In genomic region chr3:1087066-1087555, GRCh38 we compare ENCODE assay signal across 11 cellular contexts. TPM values are rescaled to one million over a fixed set of nuclear protein-coding genes. Genes with fewer than 3 reads are reported as not detected.
DNase-seq lines count a peak whose midpoint lies in the region; ATAC-seq and TF ChIP-seq lines count a peak whose summit lies in the region.
"Had no signal": no experiment of that assay in that cellular context is flagged by ENCODE, and none has a peak within 500 bp of the region (broad histone marks: within the 10 kb centered on the region; RNA-seq: fewer than 3 reads in every experiment).

No MANE protein-coding gene starts in this region.

- POLR2A ChIA-PET in SK-N-SH (lab: Yijun Ruan, JAX): no interaction called here
- POLR2A ChIA-PET in naive thymus-derived CD8-positive, alpha-beta T cell (lab: Charles Lee): no interaction called here

- H3K4me3 Mint-ChIP-seq in naive thymus-derived CD8-positive, alpha-beta T cell: no peak overlapping the region
- H3K4me3 Mint-ChIP-seq: activated CD8-positive, alpha-beta T cell treated with anti-CD3 and anti-CD28 coated beads, Interleukin-2, amount 10 ng/mL, durations not matched to agents 7 days and 5 days had no signal

- H3K9me2 ChIP-seq in SK-N-SH: no peaks in the 10 kb centered on the region

- H3K9me3 Mint-ChIP-seq in naive thymus-derived CD8-positive, alpha-beta T cell: peaks cover 0 to 13% (median 4%) of the 10 kb centered on the region in 9 donors

- H3K79me2 ChIP-seq in SK-N-SH (ENCODE audit: insufficient read depth): no peaks in the 10 kb centered on the region

- no peak for TF ChIP-seq EP300 in SK-N-SH (IDR thresholded peaks at IDR 0.05; ENCODE audit: borderline replicate concordance in 1 of 2, low read depth in 1 of 2, low read length in 1 of 2)

- peak; percentile 54 for TF ChIP-seq CTCF in SK-N-SH (IDR thresholded peaks at IDR 0.05)

- H3K27ac ChIP-seq in SK-N-SH (ENCODE audit: low read depth in 2 of 2, low read length in 1 of 2): peak overlapping the region in 1 of 2 experiments; percentile 41; a peak in 3 of 4 replicates

- no peaks in the 10 kb centered on the region; a peak in 2 of 4 replicates for H3K4me1 ChIP-seq in SK-N-SH (ENCODE audit: control insufficient read depth in 1 of 2, insufficient read depth in 2 of 2, low read depth in 1 of 2, low read length in 1 of 2)

- TF ChIP-seq RAD21 in SK-N-SH (IDR thresholded peaks at IDR 0.05; ENCODE audit: low read length): peak; percentile 84

- H3K9ac ChIP-seq in SK-N-SH: no peak overlapping the region

- DNase-seq in HT1080 (ENCODE audit: low read depth) (peak; percentile 84), SK-N-SH (no peak), glomerular visceral epithelial cell (ENCODE audit: extremely low spot score) (peak; percentile 91), retina (peak; percentile 32), NCI-H2107 (lab: John Stamatoyannopoulos, UW) (no peak)
- no peak for DNase-seq in naive thymus-derived CD8-positive, alpha-beta T cell
- DNase-seq: activated CD8-positive, alpha-beta T cell treated with anti-CD3 and anti-CD28 coated beads, Interleukin-2, amount 10 ng/mL, durations not matched to agents 7 days and 5 days; NCI-H446 had no signal

- WGBS in SK-N-SH (ENCODE audit: low lambda C conversion rate): 9% methylated on average over 3 of the region's 3 CpGs

- CTCF ChIA-PET in SK-N-SH (lab: Yijun Ruan, JAX): interaction anchor here (0.6 to 1.4 kb wide), 4 partner anchors 429 to 1928 kb away, joined by 3 to 11 read pairs (median 4); no protein-coding TSS in a partner anchor

- H3K27ac Mint-ChIP-seq in naive thymus-derived CD8-positive, alpha-beta T cell: no peak overlapping the region
- H3K27ac Mint-ChIP-seq: activated CD8-positive, alpha-beta T cell treated with anti-CD3 and anti-CD28 coated beads, Interleukin-2, amount 10 ng/mL, durations not matched to agents 7 days and 5 days had no signal

- no peaks in the 10 kb centered on the region for H3K9me3 ChIP-seq in SK-N-SH

- H4K20me1 ChIP-seq in SK-N-SH (ENCODE audit: insufficient read depth): no peaks in the 10 kb centered on the region

- no peaks in the 10 kb centered on the region for H3K36me3 Mint-ChIP-seq in naive thymus-derived CD8-positive, alpha-beta T cell

- H3K4me2 ChIP-seq in SK-N-SH: 0 out of 2 replicates have a peak overlapping the region, but pooled peaks have one; percentile 17

- no peaks in the 10 kb centered on the region for H3K27me3 Mint-ChIP-seq in naive thymus-derived CD8-positive, alpha-beta T cell

- ATAC-seq in GM21528 (IDR thresholded peaks at IDR 0.05; ENCODE audit: low FRiP score, unreplicated experiment) (no peak), HG03025 (IDR thresholded peaks at IDR 0.05; ENCODE audit: low FRiP score, unreplicated experiment) (no peak)
- ATAC-seq in naive thymus-derived CD8-positive, alpha-beta T cell: no peak
- ATAC-seq: activated CD8-positive, alpha-beta T cell treated with anti-CD3 and anti-CD28 coated beads, Interleukin-2, amount 10 ng/mL, durations not matched to agents 7 days and 5 days had no signal

- no peaks in the 10 kb centered on the region for H3K4me1 Mint-ChIP-seq in naive thymus-derived CD8-positive, alpha-beta T cell

- peaks cover 5% of the 10 kb centered on the region for H3F3A ChIP-seq in SK-N-SH (replicated peaks; ENCODE audit: insufficient read depth)

- H3K27me3 ChIP-seq in SK-N-SH (ENCODE audit: insufficient read depth): no peaks in the 10 kb centered on the region

- no peak overlapping the region for H2AFZ ChIP-seq in SK-N-SH (ENCODE audit: low read depth)

- no peaks in the 10 kb centered on the region for H3K36me3 ChIP-seq in SK-N-SH (replicated peaks in 1 of 2; ENCODE audit: control insufficient read depth in 1 of 2, insufficient read depth in 2 of 2, low read length in 1 of 2)

- no peak overlapping the region for H3K4me3 ChIP-seq in SK-N-SH (ENCODE audit: low read depth in 2 of 2, low read length in 1 of 2)

TF ChIP-seq in SK-N-SH, 30 proteins besides CTCF, POLR2A, EP300 and RAD21:
- TF ChIP-seq SMC3 (IDR thresholded peaks at IDR 0.05; ENCODE audit: low read depth, low read length) (peak; percentile 31; the same call in 1 of the 2 replicates), RFX5 (IDR thresholded peaks at IDR 0.05; ENCODE audit: low read length) (no peak), TAF1 (IDR thresholded peaks at IDR 0.05; ENCODE audit: borderline replicate concordance, low read depth, low read length) (no peak), MAX (IDR thresholded peaks at IDR 0.05; ENCODE audit: low read depth) (no peak)

RNA-seq across cellular contexts. Expression of gene CNTN6, which starts 5.7 kb away (rescaled TPM):
- 0.11 TPM in 1 of 2 replicates, not detected in the other for total RNA-seq in HT1080 (2014; rRNA removed; shearing (Covaris generic))
- 0.01 TPM in 1 of 2 replicates, not detected in the other for polyA plus RNA-seq in HT1080 (2015; cell fraction: cytosol; rRNA removed)
- 0.05 and 0.11 TPM in 2 replicates for polyA plus RNA-seq in HT1080 (2015; cell fraction: nucleus; rRNA removed)
- polyA plus RNA-seq in SK-N-SH (2012; rRNA removed): 0.02 TPM in 1 of 2 replicates, not detected in the other
- 0.01 TPM in 1 of 2 replicates, not detected in the other for polyA plus RNA-seq in SK-N-SH (2012; cell fraction: cytosol; rRNA removed)
- polyA plus RNA-seq in SK-N-SH (2012; cell fraction: nucleus; rRNA removed): not detected in 2 replicates
- total RNA-seq in naive thymus-derived CD8-positive, alpha-beta T cell: not detected
- polyA plus RNA-seq in naive thymus-derived CD8-positive, alpha-beta T cell: not detected
- total RNA-seq: activated CD8-positive, alpha-beta T cell treated with anti-CD3 and anti-CD28 coated beads, Interleukin-2, amount 10 ng/mL, durations not matched to agents 7 days and 5 days; endothelial cell of umbilical vein had no signal
- polyA plus RNA-seq: endothelial cell of umbilical vein had no signal

Comparison
In these comparisons a context has a peak if more than half of its experiments do, and no peak if none do; other contexts are left out.
1. DNase-seq: peak in HT1080 (single experiment), glomerular visceral epithelial cell (single experiment) and retina (single experiment); none in SK-N-SH (single experiment), NCI-H2107 (single experiment) and naive thymus-derived CD8-positive, alpha-beta T cell (0 of 10).